ENCODE assay signal across 13 cellular contexts in genomic region chr16:2487517-2487842, GRCh38. TPM values are rescaled to one million over a fixed set of nuclear protein-coding genes. Genes with fewer than 3 reads are reported as not detected.
DNase-seq lines count a peak whose midpoint lies in the region; FAIRE-seq and TF ChIP-seq lines count a peak whose summit lies in the region.
"Had no signal": no experiment of that assay in that cellular context is flagged by ENCODE, and none has a peak within 500 bp of the region (broad histone marks: within the 10 kb centered on the region; RNA-seq: fewer than 3 reads in every experiment).

No MANE protein-coding gene starts in this region.

- H3K36me3 ChIP-seq in left ventricle myocardium inferior: peaks cover 3% of the 10 kb centered on the region
- H3K36me3 ChIP-seq in right atrium auricular region: no peaks in the 10 kb centered on the region
- H3K36me3 ChIP-seq in kidney (ENCODE audit: control insufficient read depth in 1 of 2, insufficient read depth in 2 of 2, low read length in 2 of 2): peaks cover 0 to 3% of the 10 kb centered on the region in 2 donors
- peaks cover 0 to 7% (median 0%) of the 10 kb centered on the region in 3 donors for H3K36me3 ChIP-seq in tibial nerve
- H3K36me3 ChIP-seq: ascending aorta, heart left ventricle had no signal

- no peak for FAIRE-seq in kidney (lab: Jason Lieb, UNC)

- H3K27me3 Mint-ChIP-seq in activated naive CD8-positive, alpha-beta T cell: no peaks in the 10 kb centered on the region
- H3K27me3 Mint-ChIP-seq in type B pancreatic cell: no peaks in the 10 kb centered on the region

- DNase-seq in left ventricle myocardium inferior: no peak
- DNase-seq in right atrium auricular region (ENCODE audit: low spot score): no peak
- DNase-seq in kidney: no peak
- no peak for DNase-seq in type B pancreatic cell (ENCODE audit: extremely low spot score, unreplicated experiment)
- DNase-seq in tibial nerve (ENCODE audit: low spot score in 2 of 2): no peak
- DNase-seq in activated CD4-positive, CD25-positive, alpha-beta regulatory T cell (lab: John Stamatoyannopoulos, UW): no peak
- no peak for DNase-seq in occipital lobe (lab: John Stamatoyannopoulos, UW)
- DNase-seq: GOT3, MM.1S had no signal

- no peaks in the 10 kb centered on the region for H3K27me3 ChIP-seq in left ventricle myocardium inferior (ENCODE audit: low read depth)
- H3K27me3 ChIP-seq in right atrium auricular region: no peaks in the 10 kb centered on the region
- no peaks in the 10 kb centered on the region for H3K27me3 ChIP-seq in tibial nerve
- H3K27me3 ChIP-seq: ascending aorta, heart left ventricle, left lung had no signal

- TF ChIP-seq CTCF in left ventricle myocardium inferior (IDR thresholded peaks at IDR 0.05; ENCODE audit: borderline replicate concordance) (no peak), right atrium auricular region (IDR thresholded peaks at IDR 0.05) (no peak), kidney (IDR thresholded peaks at IDR 0.05; ENCODE audit: borderline replicate concordance, extremely low read depth, insufficient read depth) (no peak), type B pancreatic cell (conservative IDR thresholded peaks at IDR 0.05) (no peak), tibial nerve (IDR thresholded peaks at IDR 0.05) (no peak)

- intact Hi-C loops in left ventricle myocardium inferior (cut with micrococcal nuclease) (no loop called here), kidney (cut with DNase I) (no loop called here)

- no peaks in the 10 kb centered on the region for H3K36me3 Mint-ChIP-seq in activated naive CD8-positive, alpha-beta T cell
- H3K36me3 Mint-ChIP-seq in type B pancreatic cell: no peaks in the 10 kb centered on the region

- H3K4me1 ChIP-seq in left ventricle myocardium inferior: peaks cover 51% of the 10 kb centered on the region
- peaks cover 0 to 30% of the 10 kb centered on the region in 2 donors for H3K4me1 ChIP-seq in right atrium auricular region
- peaks cover 15 to 54% of the 10 kb centered on the region in 2 donors for H3K4me1 ChIP-seq in kidney (ENCODE audit: control insufficient read depth in 1 of 2, insufficient read depth in 1 of 2, low read depth in 1 of 2, low read length in 2 of 2)
- peaks cover 0 to 36% (median 8%) of the 10 kb centered on the region in 4 donors for H3K4me1 ChIP-seq in tibial nerve

- H3K9me3 Mint-ChIP-seq in activated naive CD8-positive, alpha-beta T cell (ENCODE audit: low read depth): no peaks in the 10 kb centered on the region
- H3K9me3 Mint-ChIP-seq in type B pancreatic cell: no peaks in the 10 kb centered on the region

- H3K9me3 ChIP-seq in left ventricle myocardium inferior (replicated peaks): no peaks in the 10 kb centered on the region
- no peaks in the 10 kb centered on the region for H3K9me3 ChIP-seq in right atrium auricular region
- H3K9me3 ChIP-seq in kidney (ENCODE audit: control insufficient read depth in 1 of 2, low read length in 2 of 2): no peaks in the 10 kb centered on the region
- H3K9me3 ChIP-seq in tibial nerve: no peaks in the 10 kb centered on the region
- H3K9me3 ChIP-seq: ascending aorta, heart left ventricle, left lung had no signal

- H3K27ac ChIP-seq in left ventricle myocardium inferior (replicated peaks) (peak overlapping the region; percentile 75), right atrium auricular region (no peak overlapping the region), kidney (ENCODE audit: low read depth in 2 of 2, low read length in 2 of 2) (peak overlapping the region; percentile 71 to 83), tibial nerve (peak overlapping the region in 1 of 4 donors; percentile 24)
- H3K27ac ChIP-seq: ascending aorta, left lung had no signal

- 50 to 58% methylated on average over 7 to 8 of the region's 8 CpGs for WGBS in tibial nerve, 2 donors

- TF ChIP-seq EP300 in tibial nerve (IDR thresholded peaks at IDR 0.05): no peak

- TF ChIP-seq POLR2A in tibial nerve (IDR thresholded peaks at IDR 0.05): no peak

- peak overlapping the region; percentile 87 for H3K27ac Mint-ChIP-seq in activated naive CD8-positive, alpha-beta T cell
- H3K27ac Mint-ChIP-seq in type B pancreatic cell: peak overlapping the region; percentile 7

- peaks cover 12% of the 10 kb centered on the region for H3K4me1 Mint-ChIP-seq in activated naive CD8-positive, alpha-beta T cell (ENCODE audit: low read depth)
- H3K4me1 Mint-ChIP-seq in type B pancreatic cell (ENCODE audit: unreplicated experiment): peaks cover 35% of the 10 kb centered on the region

- peak overlapping the region; percentile 75 for H3K4me3 Mint-ChIP-seq in activated naive CD8-positive, alpha-beta T cell
- peak overlapping the region; percentile 26 for H3K4me3 Mint-ChIP-seq in type B pancreatic cell

- peak overlapping the region in 1 of 2 donors; percentile 14 for H3K9ac ChIP-seq in kidney (ENCODE audit: low read length in 2 of 2)

- H3K4me3 ChIP-seq in left ventricle myocardium inferior (no peak overlapping the region), right atrium auricular region (no peak overlapping the region), kidney (ENCODE audit: low read length in 2 of 2) (no peak overlapping the region), tibial nerve (no peak overlapping the region)
- H3K4me3 ChIP-seq: ascending aorta, heart left ventricle, left lung had no signal

RNA-seq across cellular contexts. Expression of gene TBC1D24, which starts 12.6 kb away (rescaled TPM):
- 11.1 TPM for total RNA-seq in left ventricle myocardium inferior
- 10 to 100 TPM in 1 of 2 donors, 1 to 10 TPM in 1; 9.6 to 10.5 TPM for total RNA-seq in right atrium auricular region
- total RNA-seq in kidney: 25.7 TPM
- 23.9 TPM for polyA plus RNA-seq in kidney (ENCODE audit: insufficient read depth, low read depth, low replicate concordance)
- total RNA-seq in type B pancreatic cell (ENCODE audit: low replicate concordance): 15.6 and 22.1 TPM in 2 replicates
- 10 to 100 TPM; 12.0 to 18.3 (median 16.3) TPM for total RNA-seq in tibial nerve
- 22.3 TPM for total RNA-seq in occipital lobe

RNA-seq across cellular contexts. Expression of gene NTN3, which starts 16.4 kb away (rescaled TPM):
- 0.14 TPM for total RNA-seq in left ventricle myocardium inferior
- total RNA-seq in right atrium auricular region: under 1 TPM; 0.22 to 0.51 TPM
- 0.28 TPM for total RNA-seq in kidney
- polyA plus RNA-seq in kidney (ENCODE audit: insufficient read depth, low read depth, low replicate concordance): not detected
- total RNA-seq in type B pancreatic cell (ENCODE audit: low replicate concordance): 1.2 and 4.5 TPM in 2 replicates
- total RNA-seq in tibial nerve: under 1 TPM in 1 of 4 donors, not detected in 3; 0.39 TPM
- 5.8 TPM for total RNA-seq in occipital lobe
- total RNA-seq: ascending aorta had no signal
- polyA plus RNA-seq: heart left ventricle had no signal

RNA-seq across cellular contexts. Expression of gene ATP6V0C, which starts 26.3 kb away (rescaled TPM):
- 128 TPM for total RNA-seq in left ventricle myocardium inferior
- total RNA-seq in right atrium auricular region: 100 to 1,000 TPM in 1 of 2 donors, 10 to 100 TPM in 1; 63.7 to 107 TPM
- total RNA-seq in kidney: 303 TPM
- polyA plus RNA-seq in kidney (ENCODE audit: insufficient read depth, low read depth, low replicate concordance): 520 TPM
- 155 and 223 TPM in 2 replicates for total RNA-seq in type B pancreatic cell (ENCODE audit: low replicate concordance)
- 10 to 100 TPM; 48.1 to 73.0 (median 61.1) TPM for total RNA-seq in tibial nerve
- total RNA-seq in occipital lobe: 11.7 TPM

RNA-seq across cellular contexts. Expression of gene TEDC2, which starts 27.6 kb away (rescaled TPM):
- total RNA-seq in left ventricle myocardium inferior: 1.3 TPM
- 1 to 10 TPM in 1 of 2 donors, under 1 TPM in 1; 0.63 to 4.1 TPM for total RNA-seq in right atrium auricular region
- 1.4 TPM for total RNA-seq in kidney
- polyA plus RNA-seq in kidney (ENCODE audit: insufficient read depth, low read depth, low replicate concordance): 1.7 TPM
- total RNA-seq in type B pancreatic cell (ENCODE audit: low replicate concordance): 10.5 and 31.6 TPM in 2 replicates
- total RNA-seq in tibial nerve: 1 to 10 TPM in 3 of 4 donors, not detected in 1; 1.3 to 2.5 (median 1.8) TPM
- 8.4 TPM for total RNA-seq in occipital lobe
- total RNA-seq: ascending aorta had no signal

RNA-seq across cellular contexts. Expression of gene AMDHD2, which starts 32.7 kb away (rescaled TPM):
- 9.3 TPM for total RNA-seq in left ventricle myocardium inferior
- 10 to 100 TPM; 10.6 to 12.6 TPM for total RNA-seq in right atrium auricular region
- total RNA-seq in kidney: 52.1 TPM
- polyA plus RNA-seq in kidney (ENCODE audit: insufficient read depth, low read depth, low replicate concordance): 51.8 TPM
- total RNA-seq in type B pancreatic cell (ENCODE audit: low replicate concordance): 46.1 and 61.8 TPM in 2 replicates
- 10 to 100 TPM; 40.4 to 64.5 (median 55.2) TPM for total RNA-seq in tibial nerve
- total RNA-seq in occipital lobe: 12.9 TPM

Comparison
In these comparisons a context has a peak if more than half of its experiments do, and no peak if none do; other contexts are left out.
1. H3K27ac ChIP-seq: peak in left ventricle myocardium inferior (single experiment) and kidney (2 of 2); none in right atrium auricular region (0 of 2).